9 cellular contexts compared by ENCODE assay signal in genomic region chr1:94961994-94962744, GRCh38. TPM values are rescaled to one million over a fixed set of nuclear protein-coding genes. Genes with fewer than 3 reads are reported as not detected.
DNase-seq lines count a peak whose midpoint lies in the region; ATAC-seq and TF ChIP-seq lines count a peak whose summit lies in the region.
"Had no signal": no experiment of that assay in that cellular context is flagged by ENCODE, and none has a peak within 500 bp of the region (broad histone marks: within the 10 kb centered on the region; RNA-seq: fewer than 3 reads in every experiment).

No MANE protein-coding gene starts in this region.

- H3K4me3 Mint-ChIP-seq in effector memory CD8-positive, alpha-beta T cell, result peak overlapping the region; percentile 87 to 88

- H3K79me2 ChIP-seq in Karpas-422 (ENCODE audit: low read length) (no peaks in the 10 kb centered on the region), osteoblast (ENCODE audit: insufficient read depth, low read length) (no peaks in the 10 kb centered on the region)

- peaks cover 17 to 32% (median 27%) of the 10 kb centered on the region in 10 experiments for H3K4me1 ChIP-seq in BLaER1 treated with 17β-estradiol and CSF1 and Interleukin-3, amounts not matched to agents 10 nM and 100 nM
- H3K4me1 ChIP-seq in Karpas-422 (ENCODE audit: low read length) (peaks cover 13% of the 10 kb centered on the region), osteoblast (ENCODE audit: insufficient read depth, low read length) (peaks cover 8% of the 10 kb centered on the region)

- TF ChIP-seq CTCF in osteoblast (IDR thresholded peaks at IDR 0.05; ENCODE audit: extremely low read depth, low read depth, low read length), result no peak

- no peak for ATAC-seq in effector memory CD8-positive, alpha-beta T cell (replicated peaks)

- H3K9me2 ChIP-seq in Karpas-422 (replicated peaks; ENCODE audit: insufficient read depth, low read length), result no peaks in the 10 kb centered on the region

- H4K20me1 ChIP-seq in BLaER1 treated with 17β-estradiol and CSF1 and Interleukin-3, amounts not matched to agents 10 nM and 100 nM, result no peaks in the 10 kb centered on the region
- H4K20me1 ChIP-seq in Karpas-422 (ENCODE audit: insufficient read depth, low read depth, low read length), result no peaks in the 10 kb centered on the region
- H4K20me1 ChIP-seq in osteoblast (ENCODE audit: insufficient read depth, low read length), result no peaks in the 10 kb centered on the region

- H3K27me3 Mint-ChIP-seq in effector memory CD8-positive, alpha-beta T cell, result no peaks in the 10 kb centered on the region

- H2AFZ ChIP-seq in Karpas-422 (ENCODE audit: low read length) (peak overlapping the region; percentile 89), osteoblast (ENCODE audit: low read length) (peak overlapping the region; percentile 96)

- peak overlapping the region; percentile 95 to 96 for H3K27ac Mint-ChIP-seq in effector memory CD8-positive, alpha-beta T cell

- no peaks in the 10 kb centered on the region for H3K36me3 ChIP-seq in BLaER1 treated with 17β-estradiol and CSF1 and Interleukin-3, amounts not matched to agents 10 nM and 100 nM
- H3K36me3 ChIP-seq in Karpas-422 (ENCODE audit: insufficient read depth, low read length) (no peaks in the 10 kb centered on the region), osteoblast (ENCODE audit: insufficient read depth, low read length) (no peaks in the 10 kb centered on the region)

- no peaks in the 10 kb centered on the region for H3K9me3 ChIP-seq in BLaER1 treated with 17β-estradiol and CSF1 and Interleukin-3, amounts not matched to agents 10 nM and 100 nM (replicated peaks in 1 of 11)
- H3K9me3 ChIP-seq in Karpas-422 (ENCODE audit: low read length) (no peaks in the 10 kb centered on the region), osteoblast (ENCODE audit: low read depth, low read length) (no peaks in the 10 kb centered on the region)

- H3K4me3 ChIP-seq in BLaER1 treated with 17β-estradiol and CSF1 and Interleukin-3, amounts not matched to agents 10 nM and 100 nM, result peak overlapping the region; percentile 37 to 63 (median 51); a peak in 18 of 20 replicates
- H3K4me3 ChIP-seq in Karpas-422 (ENCODE audit: low read length) (peak overlapping the region; percentile 50), osteoblast (ENCODE audit: insufficient read depth, low read length) (peak overlapping the region; percentile 75)

- H3K36me3 Mint-ChIP-seq in effector memory CD8-positive, alpha-beta T cell (ENCODE audit: insufficient read depth), result no peaks in the 10 kb centered on the region

- DNase-seq in Karpas-422 (no peak), osteoblast (ENCODE audit: insufficient read length, low spot score, missing footprints) (no peak), NOMO-1 treated with dmso at 0.1 percent for 144 hours (lab: John Stamatoyannopoulos, UW; ENCODE audit: unreplicated experiment) (no peak), pons (ENCODE audit: low spot score) (no peak), COLO829 (ENCODE audit: low spot score) (no peak), NCI-H524 treated with DMSO at 0.1 percent for 48 hours (lab: John Stamatoyannopoulos, UW) (no peak)
- no peak for DNase-seq in effector memory CD8-positive, alpha-beta T cell
- DNase-seq: SHP77 treated with DMSO at 0.1 percent for 48 hours had no signal

- peak overlapping the region; percentile 56 to 91 (median 87) for H3K27ac ChIP-seq in BLaER1 treated with 17β-estradiol and CSF1 and Interleukin-3, amounts not matched to agents 10 nM and 100 nM
- H3K27ac ChIP-seq in Karpas-422 (ENCODE audit: low read length) (no peak overlapping the region), osteoblast (ENCODE audit: low read depth, low read length) (peak overlapping the region; percentile 79)

- H3K4me2 ChIP-seq in BLaER1 treated with 17β-estradiol and CSF1 and Interleukin-3, amounts not matched to agents 10 nM and 100 nM, result peak overlapping the region; percentile 64 to 95 (median 83)
- H3K4me2 ChIP-seq in Karpas-422 (ENCODE audit: low read depth, low read length, poor library complexity, severe bottlenecking), result peak overlapping the region; percentile 63
- peak overlapping the region; percentile 94 for H3K4me2 ChIP-seq in osteoblast (ENCODE audit: insufficient read depth, low read length)

- peaks cover 3 to 8% of the 10 kb centered on the region in 2 donors for H3K4me1 Mint-ChIP-seq in effector memory CD8-positive, alpha-beta T cell (ENCODE audit: low read depth in 2 of 2)

- H3K27me3 ChIP-seq in BLaER1 treated with 17β-estradiol and CSF1 and Interleukin-3, amounts not matched to agents 10 nM and 100 nM, result no peaks in the 10 kb centered on the region
- H3K27me3 ChIP-seq in Karpas-422 (ENCODE audit: low read length), result no peaks in the 10 kb centered on the region
- no peaks in the 10 kb centered on the region for H3K27me3 ChIP-seq in osteoblast (ENCODE audit: insufficient read depth, low read length)

- peak overlapping the region; percentile 60 to 80 (median 73); a peak in 21 of 22 replicates for H3K9ac ChIP-seq in BLaER1 treated with 17β-estradiol and CSF1 and Interleukin-3, amounts not matched to agents 10 nM and 100 nM
- H3K9ac ChIP-seq in Karpas-422 (ENCODE audit: low read length), result peak overlapping the region; percentile 53

- no peaks in the 10 kb centered on the region for H3K9me3 Mint-ChIP-seq in effector memory CD8-positive, alpha-beta T cell

RNA-seq across cellular contexts. Expression of gene CNN3, which starts 35.3 kb away (rescaled TPM):
- 4.8 TPM in 1 of 2 replicates, not detected in the other for total RNA-seq in Karpas-422 (2014; rRNA removed; shearing (Covaris generic); ENCODE audit: low replicate concordance)
- 316 and 333 TPM in 2 replicates for total RNA-seq in osteoblast

Comparison
In these comparisons a context has a peak if more than half of its experiments do, and no peak if none do; other contexts are left out.
1. RNA of gene CNN3, which starts 35.3 kb away (total RNA-seq): 316 to 333 TPM in osteoblast; 4.8 TPM in Karpas-422; every median in the first group is over 10 times any median in the second.
2. Peak in every context shown above with its lines, with median percentiles within 50 percentile points of each other: H3K4me2 ChIP-seq and H3K4me3 ChIP-seq.